In genomic region chr1:62271932-62272728, GRCh38 we compare ENCODE assay signal across 9 cellular contexts. TPM values are rescaled to one million over a fixed set of nuclear protein-coding genes. Genes with fewer than 3 reads are reported as not detected.
DNase-seq lines count a peak whose midpoint lies in the region; ATAC-seq and TF ChIP-seq lines count a peak whose summit lies in the region.
"Had no signal": no experiment of that assay in that cellular context is flagged by ENCODE, and none has a peak within 500 bp of the region (broad histone marks: within the 10 kb centered on the region; RNA-seq: fewer than 3 reads in every experiment).

No MANE protein-coding gene starts in this region.

- peak overlapping the region in 4 of 5 experiments; percentile 0 to 87 (median 58) for H3K27ac Mint-ChIP-seq in brain
- H3K27ac Mint-ChIP-seq in stimulated activated memory B cell treated with anti-CD40 and anti-IgM and Interleukin-4, amounts not matched to agents 10 μg/mL and 1 μg/mL and 100 μg/mL, for 72 hours, result peak overlapping the region; percentile 50

- peaks cover 5% of the 10 kb centered on the region for H3K27me3 Mint-ChIP-seq in brain
- no peaks in the 10 kb centered on the region for H3K27me3 Mint-ChIP-seq in stimulated activated memory B cell treated with anti-CD40 and anti-IgM and Interleukin-4, amounts not matched to agents 10 μg/mL and 1 μg/mL and 100 μg/mL, for 72 hours

- peaks cover 3% of the 10 kb centered on the region for H3K36me3 Mint-ChIP-seq in brain
- no peaks in the 10 kb centered on the region for H3K36me3 Mint-ChIP-seq in stimulated activated memory B cell treated with anti-CD40 and anti-IgM and Interleukin-4, amounts not matched to agents 10 μg/mL and 1 μg/mL and 100 μg/mL, for 72 hours

- H3K4me1 ChIP-seq in PC-3 (ENCODE audit: insufficient read depth, low read length), result peaks cover 17% of the 10 kb centered on the region

- no peak overlapping the region for H3K9ac ChIP-seq in PC-3 (ENCODE audit: low read length)

- DNase-seq in A172 (ENCODE audit: low spot score) (peak; percentile 41), PC-3 (no peak)

- TF ChIP-seq CTCF in brain (conservative IDR thresholded peaks at IDR 0.05) (peak in 1 of 2 experiments; percentile 22), PC-3 (conservative IDR thresholded peaks at IDR 0.05; ENCODE audit: low read depth, low read length) (no peak)

- intact Hi-C loops in PC-3 (cut with micrococcal nuclease), result no loop called here

- H3K4me1 Mint-ChIP-seq in brain, result peaks cover 46% of the 10 kb centered on the region
- H3K4me1 Mint-ChIP-seq in stimulated activated memory B cell treated with anti-CD40 and anti-IgM and Interleukin-4, amounts not matched to agents 10 μg/mL and 1 μg/mL and 100 μg/mL, for 72 hours, result peaks cover 19% of the 10 kb centered on the region

- ATAC-seq in GM18870 (IDR thresholded peaks at IDR 0.05; ENCODE audit: unreplicated experiment) (peak; percentile 89), HG03060 (IDR thresholded peaks at IDR 0.05; ENCODE audit: low read depth, unreplicated experiment) (peak; percentile 91), SK-N-SH treated with all-trans-retinoic acid at 6 μM for 48 hours (peak; percentile 59; the same call in 2 of the 3 replicates), GM19328 (IDR thresholded peaks at IDR 0.05; ENCODE audit: unreplicated experiment) (no peak), PC-3 (no peak)
- ATAC-seq in stimulated activated memory B cell treated with anti-CD40 and anti-IgM and Interleukin-4, amounts not matched to agents 10 μg/mL and 1 μg/mL and 100 μg/mL, for 72 hours, result peak; percentile 74

- H3K36me3 ChIP-seq in PC-3 (ENCODE audit: low read depth, low read length), result no peaks in the 10 kb centered on the region

- no peak overlapping the region for H3K27ac ChIP-seq in PC-3 (ENCODE audit: low read length)

- POLR2A ChIA-PET in PC-3 (lab: Charles Lee; ENCODE audit: unreplicated experiment), result no interaction called here

- H2AFZ ChIP-seq in PC-3 (ENCODE audit: low read length), result no peak overlapping the region

- CTCF ChIA-PET in PC-3 (lab: Charles Lee), result no interaction called here

- H3K4me3 ChIP-seq in PC-3 (ENCODE audit: low read length), result no peak overlapping the region

- no peaks in the 10 kb centered on the region for H3K9me3 ChIP-seq in PC-3 (ENCODE audit: low read length)

- H3K9me3 Mint-ChIP-seq in brain, result peaks cover 0 to 4% (median 2%) of the 10 kb centered on the region in 5 experiments
- peaks cover 3% of the 10 kb centered on the region for H3K9me3 Mint-ChIP-seq in stimulated activated memory B cell treated with anti-CD40 and anti-IgM and Interleukin-4, amounts not matched to agents 10 μg/mL and 1 μg/mL and 100 μg/mL, for 72 hours

- BruUV-seq in PC-3 (replicated peaks; lab: Mats Ljungman, UMichigan), result no TSS peak

- H3K9me2 ChIP-seq in PC-3 (replicated peaks; ENCODE audit: low read length), result no peaks in the 10 kb centered on the region

- H3K27me3 ChIP-seq in PC-3 (ENCODE audit: low read length), result no peaks in the 10 kb centered on the region

- H3F3A ChIP-seq in PC-3 (ENCODE audit: low read length, unreplicated experiment), result no peaks in the 10 kb centered on the region

- no peaks in the 10 kb centered on the region for H4K20me1 ChIP-seq in PC-3 (ENCODE audit: low read length)

- H3K4me2 ChIP-seq in PC-3 (ENCODE audit: low read length), result no peak overlapping the region

- H3K79me2 ChIP-seq in PC-3 (ENCODE audit: low read length), result no peaks in the 10 kb centered on the region

- H3K4me3 Mint-ChIP-seq in brain, result peak overlapping the region in 1 of 5 experiments; percentile 45
- no peak overlapping the region for H3K4me3 Mint-ChIP-seq in stimulated activated memory B cell treated with anti-CD40 and anti-IgM and Interleukin-4, amounts not matched to agents 10 μg/mL and 1 μg/mL and 100 μg/mL, for 72 hours

TF ChIP-seq in SK-N-SH treated with all-trans-retinoic acid at 6 μM for 48 hours, 23 proteins besides CTCF, POLR2A, EP300 and RAD21:
- TF ChIP-seq CSRNP3 (CRISPR knock-in tag; IDR thresholded peaks at IDR 0.05) (no peak), GLIS3 (CRISPR knock-in tag; IDR thresholded peaks at IDR 0.05) (no peak), TCF4 (CRISPR knock-in tag; IDR thresholded peaks at IDR 0.05; ENCODE audit: borderline replicate concordance) (no peak)

RNA-seq across cellular contexts. Expression of gene KANK4, which starts 47.1 kb away (rescaled TPM):
- total RNA-seq in A172 (2014; rRNA removed; shearing (Covaris generic)), result 0.09 TPM in 1 of 2 replicates, not detected in the other
- polyA plus RNA-seq in brain (ENCODE audit: insufficient read depth, low read depth, low replicate concordance), result 1.7 TPM
- not detected in 2 replicates for total RNA-seq in PC-3 (2014; rRNA removed)
- total RNA-seq: renal cortical epithelial cell had no signal

Comparison
In these comparisons a context has a peak if more than half of its experiments do, and no peak if none do; other contexts are left out.
1. ATAC-seq: peak in GM18870 (single experiment), HG03060 (single experiment), SK-N-SH treated with all-trans-retinoic acid at 6 μM for 48 hours (single experiment) and stimulated activated memory B cell treated with anti-CD40 and anti-IgM and Interleukin-4, amounts not matched to agents 10 μg/mL and 1 μg/mL and 100 μg/mL, for 72 hours (single experiment); none in GM19328 (single experiment) and PC-3 (single experiment).